Comparison of ENCODE assay signal across 8 cellular contexts in genomic region chr14:105974902-105975301, GRCh38.
DNase-seq lines count a peak whose midpoint lies in the region; ATAC-seq and TF ChIP-seq lines count a peak whose summit lies in the region.

No MANE protein-coding gene starts in this region.

- ATAC-seq in CD8-positive, alpha-beta T cell: peak; percentile 97
- no peak for ATAC-seq in HG02938 (IDR thresholded peaks at IDR 0.05; ENCODE audit: unreplicated experiment)

- H3K36me3 Mint-ChIP-seq in CD8-positive, alpha-beta T cell: no peaks in the 10 kb centered on the region

- H3K9me3 Mint-ChIP-seq in CD8-positive, alpha-beta T cell: no peaks in the 10 kb centered on the region

- H3K4me3 Mint-ChIP-seq in CD8-positive, alpha-beta T cell: no peak overlapping the region

- DNase-seq in CD8-positive, alpha-beta T cell: peak; percentile 39 to 86 (median 67)
- DNase-seq in LHCN-M2 (ENCODE audit: low read depth) (peak; percentile 11), myocyte (ENCODE audit: low read depth) (peak; percentile 24), NCI-H2227 treated with DMSO at 0.1 percent for 48 hours (lab: John Stamatoyannopoulos, UW) (no peak), RPMI8226 (no peak), GM19240 (ENCODE audit: insufficient read length, low spot score) (no peak)
- peak; percentile 62 for DNase-seq in activated CD4-positive, alpha-beta T cell treated with anti-CD3 and anti-CD28 coated beads, Interleukin-2, amount 50 U/mL, for 1 hour

- POLR2A ChIA-PET in CD8-positive, alpha-beta T cell (lab: Charles Lee): interaction anchor here (0.6 kb wide), 1 partner anchor 34 kb away, joined by 3 read pairs; no protein-coding TSS in a partner anchor

- no peak overlapping the region for H3K27ac Mint-ChIP-seq in CD8-positive, alpha-beta T cell

- no peaks in the 10 kb centered on the region for H3K9me3 ChIP-seq in CD8-positive, alpha-beta T cell (ENCODE audit: low read length)

- peak; percentile 68 for TF ChIP-seq CTCF in CD8-positive, alpha-beta T cell (IDR thresholded peaks at IDR 0.05)

- no peak overlapping the region for H3K4me3 ChIP-seq in CD8-positive, alpha-beta T cell (ENCODE audit: low read depth, low read length)

- CTCF ChIA-PET in CD8-positive, alpha-beta T cell (lab: Charles Lee): interaction anchor here (0.7 to 3.7 kb wide), 21 partner anchors 11 to 86 kb away, joined by 3 to 48 read pairs (median 5); no protein-coding TSS in a partner anchor

- no peaks in the 10 kb centered on the region for H3K27me3 ChIP-seq in CD8-positive, alpha-beta T cell (ENCODE audit: insufficient read depth, low read length)

- H3K27ac ChIP-seq in CD8-positive, alpha-beta T cell (ENCODE audit: low read depth, low read length): no peak overlapping the region

- H3K36me3 ChIP-seq in CD8-positive, alpha-beta T cell (ENCODE audit: insufficient read depth, low read length): no peaks in the 10 kb centered on the region

- intact Hi-C loops in CD8-positive, alpha-beta T cell (cut with DNase I, micrococcal nuclease): loop anchor here (1.0 kb wide), 5 partner anchors 24 to 66 kb away; no protein-coding TSS in a partner anchor

- H3K4me1 ChIP-seq in CD8-positive, alpha-beta T cell (ENCODE audit: insufficient read depth, low read length): peaks cover 3% of the 10 kb centered on the region

- peaks cover 13% of the 10 kb centered on the region for H3K27me3 Mint-ChIP-seq in CD8-positive, alpha-beta T cell (ENCODE audit: low read depth)

- peaks cover 6% of the 10 kb centered on the region for H3K4me1 Mint-ChIP-seq in CD8-positive, alpha-beta T cell (ENCODE audit: low read depth)

Comparison
In these comparisons a context has a peak if more than half of its experiments do, and no peak if none do; other contexts are left out.
1. DNase-seq: peak in CD8-positive, alpha-beta T cell (7 of 7), LHCN-M2 (single experiment), activated CD4-positive, alpha-beta T cell treated with anti-CD3 and anti-CD28 coated beads, Interleukin-2, amount 50 U/mL, for 1 hour (single experiment) and myocyte (single experiment); none in NCI-H2227 treated with DMSO at 0.1 percent for 48 hours (single experiment), RPMI8226 (single experiment) and GM19240 (single experiment).